In genomic region chr9:37801959-37802711, GRCh38 we compare ENCODE assay signal across 9 cellular contexts. TPM values are rescaled to one million over a fixed set of nuclear protein-coding genes. Genes with fewer than 3 reads are reported as not detected.
A peak's percentile ranks its signal among the peaks of the same experiment; 100 is the strongest.
DNase-seq lines count a peak whose midpoint lies in the region; ATAC-seq, FAIRE-seq and TF ChIP-seq lines count a peak whose summit lies in the region.
"Had no signal": no experiment of that assay in that cellular context is flagged by ENCODE, and none has a peak within 500 bp of the region (broad histone marks: within the 10 kb centered on the region; RNA-seq: fewer than 3 reads in every experiment).

No MANE protein-coding gene starts in this region.

- ATAC-seq in heart right ventricle = no peak
- ATAC-seq in left cardiac atrium = no peak

- peaks cover 39% of the 10 kb centered on the region for H3K36me3 Mint-ChIP-seq in brain

- peaks cover 8 to 47% (median 39%) of the 10 kb centered on the region in 9 donors for H3K4me1 ChIP-seq in heart right ventricle
- H3K4me1 ChIP-seq in mesodermal cell (ENCODE audit: control insufficient read depth, insufficient read depth, low read length, poor library complexity, severe bottlenecking) = peaks cover 4% of the 10 kb centered on the region
- H3K4me1 ChIP-seq in vagina = peaks cover 52% of the 10 kb centered on the region

- H3K27me3 ChIP-seq in heart right ventricle (no peaks in the 10 kb centered on the region), vagina (no peaks in the 10 kb centered on the region)

- H3K27me3 Mint-ChIP-seq in brain = peaks cover 7% of the 10 kb centered on the region

- H3K4me3 ChIP-seq in heart right ventricle (peak overlapping the region; percentile 78 to 99 (median 96)), mesodermal cell (ENCODE audit: extremely low read depth, insufficient read depth, low read length, poor library complexity, severe bottlenecking) (peak overlapping the region; percentile 90), vagina (peak overlapping the region; percentile 80 to 81)

- no peak for FAIRE-seq in HTR-8/SVneo (lab: Jason Lieb, UNC)
- FAIRE-seq: G401.6 had no signal

- H3K9me3 ChIP-seq in heart right ventricle (no peaks in the 10 kb centered on the region), mesodermal cell (ENCODE audit: control insufficient read depth, low read length) (no peaks in the 10 kb centered on the region), vagina (no peaks in the 10 kb centered on the region)

- H3K27ac ChIP-seq in heart right ventricle (peak overlapping the region in 2 of 10 donors; percentile 94), mesodermal cell (ENCODE audit: low read depth, low read length, severe bottlenecking) (no peak overlapping the region), vagina (peak overlapping the region; percentile 53)

- intact Hi-C loops in heart right ventricle (cut with DNase I) = loop anchor here in 4 of 10 donors (2.0 to 10.0 kb wide), 3 partner anchors 17 to 50 kb away; partner anchors contain the start of genes TRMT10B (in 3 of the 4) and EXOSC3 (in 1 of the 4)
- intact Hi-C loops in left cardiac atrium (cut with DNase I) = no loop called here
- intact Hi-C loops in vagina (cut with DNase I) = no loop called here

- 60 to 64% methylated on average over 10 of the region's 10 CpGs for WGBS in heart right ventricle, 2 donors
- 64 to 70% methylated on average over 6 to 10 of the region's 10 CpGs for WGBS in mesodermal cell (ENCODE audit: insufficient coverage in 2 of 2), 2 experiments

- H3K27ac Mint-ChIP-seq in brain = peak overlapping the region; percentile 88 to 97 (median 95)

- H3K36me3 ChIP-seq in heart right ventricle (no peaks in the 10 kb centered on the region), mesodermal cell (ENCODE audit: control insufficient read depth, insufficient read depth, low read length) (peaks cover 9% of the 10 kb centered on the region), vagina (no peaks in the 10 kb centered on the region)

- peaks cover 62% of the 10 kb centered on the region for H3K4me1 Mint-ChIP-seq in brain

- no peak for TF ChIP-seq POLR2A in vagina (IDR thresholded peaks at IDR 0.05)

- TF ChIP-seq CTCF in heart right ventricle (IDR thresholded peaks at IDR 0.05) (no peak), brain (conservative IDR thresholded peaks at IDR 0.05) (no peak), vagina (IDR thresholded peaks at IDR 0.05) (no peak)

- H3K4me3 Mint-ChIP-seq in brain = peak overlapping the region; percentile 82 to 99 (median 94)

- no peaks in the 10 kb centered on the region for H3K9me3 Mint-ChIP-seq in brain

- DNase-seq in heart right ventricle (no peak), left cardiac atrium (no peak), vagina (ENCODE audit: extremely low spot score in 2 of 2) (no peak), HTR-8/SVneo (ENCODE audit: insufficient read length, low spot score) (no peak), islet precursor cell (no peak), DMS153 (lab: John Stamatoyannopoulos, UW) (no peak)

RNA-seq across cellular contexts. Expression of gene DCAF10, which starts 1.5 kb away (rescaled TPM):
- total RNA-seq in heart right ventricle = 10 to 100 TPM; 16.1 to 23.4 (median 19.6) TPM
- 1 to 10 TPM; 5.6 to 9.1 TPM for polyA plus RNA-seq in heart right ventricle
- total RNA-seq in left cardiac atrium = 10 to 100 TPM; 19.6 to 20.0 TPM
- polyA plus RNA-seq in brain (ENCODE audit: insufficient read depth, low read depth, low replicate concordance) = 25.3 TPM
- 31.5 TPM for polyA plus RNA-seq in mesodermal cell (2013, experiment 1 of 2)
- polyA plus RNA-seq in mesodermal cell (2013, experiment 2 of 2) = 24.5 TPM
- 27.5 TPM for total RNA-seq in vagina

RNA-seq across cellular contexts. Expression of gene EXOSC3, which starts 17.3 kb away (rescaled TPM):
- total RNA-seq in heart right ventricle (10 to 100 TPM in 9 of 10 donors, 1 to 10 TPM in 1; 7.5 to 15.2 (median 12.8) TPM), left cardiac atrium (10 to 100 TPM; 18.8 to 19.8 TPM), vagina (77.8 TPM)
- polyA plus RNA-seq in heart right ventricle (10 to 100 TPM in 1 of 2 donors, 1 to 10 TPM in 1; 7.3 to 20.2 TPM), brain (ENCODE audit: insufficient read depth, low read depth, low replicate concordance) (38.9 TPM)
- 26.4 TPM for polyA plus RNA-seq in mesodermal cell (2013, experiment 1 of 2)
- polyA plus RNA-seq in mesodermal cell (2013, experiment 2 of 2) = 25.1 TPM

RNA-seq across cellular contexts. Expression of gene TRMT10B, which starts 48.5 kb away (rescaled TPM):
- total RNA-seq in heart right ventricle (1 to 10 TPM; 2.6 to 6.5 (median 3.6) TPM), left cardiac atrium (1 to 10 TPM; 4.2 to 5.7 TPM), vagina (4.7 TPM)
- polyA plus RNA-seq in heart right ventricle (1 to 10 TPM; 3.0 to 5.9 TPM), brain (ENCODE audit: insufficient read depth, low read depth, low replicate concordance) (7.0 TPM)
- 6.3 TPM for polyA plus RNA-seq in mesodermal cell (2013, experiment 1 of 2)
- polyA plus RNA-seq in mesodermal cell (2013, experiment 2 of 2) = 5.1 TPM
